In the genomic region with DNA sequence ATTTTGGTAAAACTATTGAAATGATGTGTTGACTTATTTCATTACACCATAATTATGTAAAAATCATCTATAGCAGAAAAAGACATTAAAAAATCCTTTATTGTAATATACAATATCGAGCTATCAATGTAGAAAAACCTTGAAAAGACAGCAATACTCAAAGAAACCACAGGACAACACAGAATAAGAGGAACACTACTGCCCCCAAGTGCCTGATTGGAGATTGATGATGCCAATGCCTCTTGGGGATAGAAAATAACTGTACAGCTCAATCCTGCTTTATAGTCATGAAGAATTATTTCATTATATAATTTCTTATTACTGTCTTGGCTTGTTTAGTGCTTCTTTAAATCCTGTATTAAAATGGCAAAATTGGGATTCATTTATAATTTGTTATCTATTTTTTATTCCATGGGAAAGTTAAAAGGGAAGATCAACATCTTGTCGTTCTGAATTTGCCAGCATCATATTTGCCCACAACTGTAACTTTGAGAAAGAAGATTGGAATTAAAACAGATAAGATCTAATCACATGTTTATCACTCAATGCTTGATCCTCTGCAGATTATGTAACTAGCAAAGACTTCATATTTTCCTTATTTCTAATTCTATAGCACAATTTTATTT, we compare ENCODE assay signal across 8 cellular contexts.
DNase-seq lines count a peak whose midpoint lies in the region; ATAC-seq and TF ChIP-seq lines count a peak whose summit lies in the region.
"Had no signal": no experiment of that assay in that cellular context is flagged by ENCODE, and none has a peak within 500 bp of the region (broad histone marks: within the 10 kb centered on the region; RNA-seq: fewer than 3 reads in every experiment).

No MANE protein-coding gene starts in this region.

- H3K27ac ChIP-seq in Panc1 (ENCODE audit: low read length) (no peak overlapping the region), stomach (no peak overlapping the region)

- BruUV-seq in Panc1 (replicated peaks; lab: Mats Ljungman, UMichigan) = no TSS peak

- POLR2A ChIA-PET in Panc1 (lab: Charles Lee) = interaction anchor here (0.6 kb wide), 1 partner anchor 19 kb away, joined by 6 read pairs; no protein-coding TSS in a partner anchor

- DNase-seq in MG63 (peak; percentile 43), Panc1 (ENCODE audit: low read depth, low spot score) (peak; percentile 43), fibroblast of pulmonary artery (ENCODE audit: low read depth) (no peak), stomach (no peak), T1000 (lab: John Stamatoyannopoulos, UW) (no peak), NCI-H1436 (lab: John Stamatoyannopoulos, UW) (no peak)

- H3K36me3 ChIP-seq in MG63 = no peaks in the 10 kb centered on the region
- H3K36me3 ChIP-seq in Panc1 (ENCODE audit: control insufficient read depth, insufficient read depth, low read length) = no peaks in the 10 kb centered on the region
- no peaks in the 10 kb centered on the region for H3K36me3 ChIP-seq in stomach

- H3K4me3 ChIP-seq in MG63 (no peak overlapping the region), Panc1 (ENCODE audit: low read depth in 2 of 2, low read length in 2 of 2) (no peak overlapping the region), fibroblast of pulmonary artery (replicated peaks; ENCODE audit: low read depth, low read length) (no peak overlapping the region), stomach (no peak overlapping the region)

- H3K27me3 ChIP-seq in MG63 = no peaks in the 10 kb centered on the region
- H3K27me3 ChIP-seq in Panc1 (ENCODE audit: control insufficient read depth, insufficient read depth, low read length) = no peaks in the 10 kb centered on the region
- H3K27me3 ChIP-seq in stomach = no peaks in the 10 kb centered on the region

- H3K9me3 ChIP-seq in MG63 = peaks cover 3% of the 10 kb centered on the region; the same call in 1 of the 2 replicates
- H3K9me3 ChIP-seq in Panc1 (ENCODE audit: control insufficient read depth, insufficient read depth, low read depth, low read length) = no peaks in the 10 kb centered on the region; the same call in 1 of the 2 replicates
- H3K9me3 ChIP-seq in stomach = peaks cover 0 to 5% (median 0%) of the 10 kb centered on the region in 4 donors

- 43 to 58% (median 49%) methylated on average over 2 of the region's 2 CpGs for WGBS in stomach, 5 donors

- TF ChIP-seq EP300 in stomach (IDR thresholded peaks at IDR 0.05) = no peak

- CTCF ChIA-PET in Panc1 (lab: Charles Lee) = interaction anchor here (0.7 kb wide), 1 partner anchor 504 kb away, joined by 3 read pairs; no protein-coding TSS in a partner anchor

- TF ChIP-seq CTCF in Panc1 (IDR thresholded peaks at IDR 0.05) (peak; percentile 61; the same call in 1 of the 2 replicates), fibroblast of pulmonary artery (IDR thresholded peaks at IDR 0.05; ENCODE audit: low read length, missing control alignments) (peak; percentile 6), stomach (IDR thresholded peaks at IDR 0.05) (peak in 1 of 7 experiments; percentile 34)

- in situ Hi-C loops in Panc1 (cut with HindIII; ENCODE audit: low pct_unique_long_range_greater_than_20kb, low sequenced_read_pairs) = no loop called here

- ATAC-seq in GM18909 (IDR thresholded peaks at IDR 0.05; ENCODE audit: poor library complexity, unreplicated experiment) (peak; percentile 58), Panc1 (peak; percentile 76; the same call in 1 of the 2 replicates)
- ATAC-seq: stimulated activated naive CD8-positive, alpha-beta T cell treated with anti-CD3 and anti-CD28 coated beads, Interleukin-15, amount 100 ng/mL, for 72 hours had no signal

- H3K4me1 ChIP-seq in Panc1 (ENCODE audit: control insufficient read depth, insufficient read depth, low read length) (no peaks in the 10 kb centered on the region), stomach (no peaks in the 10 kb centered on the region)

- intact Hi-C loops in Panc1 (cut with micrococcal nuclease; ENCODE audit: unreplicated experiment) (no loop called here), stomach (cut with DNase I; ENCODE audit: low total_unique reads) (no loop called here)

- TF ChIP-seq POLR2A in stomach (IDR thresholded peaks at IDR 0.05) = no peak

Comparison
In these comparisons a context has a peak if more than half of its experiments do, and no peak if none do; other contexts are left out.
1. DNase-seq: peak in MG63 (single experiment) and Panc1 (single experiment); none in fibroblast of pulmonary artery (single experiment), stomach (single experiment), T1000 (single experiment) and NCI-H1436 (single experiment).